ENCODE assay signal across 1 cellular context in genomic region chr3:37295925-37296324, GRCh38.
TF ChIP-seq lines count a peak whose summit lies in the region.

No MANE protein-coding gene starts in this region.

TF ChIP-seq in K562, 482 proteins besides CTCF, POLR2A, EP300 and RAD21:
- TF ChIP-seq PHB (CRISPR knock-in tag; IDR thresholded peaks at IDR 0.05) (no peak), CEBPB (tag; IDR thresholded peaks at IDR 0.05) (peak; percentile 30; the same call in 1 of the 2 replicates), MLX (CRISPR knock-in tag; conservative IDR thresholded peaks at IDR 0.05) (no peak), ILF3 (IDR thresholded peaks at IDR 0.05; ENCODE audit: borderline replicate concordance) (no peak), ZNF79 (CRISPR knock-in tag; IDR thresholded peaks at IDR 0.05; ENCODE audit: low read depth) (no peak), E2F5 (CRISPR knock-in tag; IDR thresholded peaks at IDR 0.05) (no peak), ZNF143 (CRISPR knock-in tag; IDR thresholded peaks at IDR 0.05) (no peak)
